ENCODE assay signal across 8 cellular contexts in the genomic region with DNA sequence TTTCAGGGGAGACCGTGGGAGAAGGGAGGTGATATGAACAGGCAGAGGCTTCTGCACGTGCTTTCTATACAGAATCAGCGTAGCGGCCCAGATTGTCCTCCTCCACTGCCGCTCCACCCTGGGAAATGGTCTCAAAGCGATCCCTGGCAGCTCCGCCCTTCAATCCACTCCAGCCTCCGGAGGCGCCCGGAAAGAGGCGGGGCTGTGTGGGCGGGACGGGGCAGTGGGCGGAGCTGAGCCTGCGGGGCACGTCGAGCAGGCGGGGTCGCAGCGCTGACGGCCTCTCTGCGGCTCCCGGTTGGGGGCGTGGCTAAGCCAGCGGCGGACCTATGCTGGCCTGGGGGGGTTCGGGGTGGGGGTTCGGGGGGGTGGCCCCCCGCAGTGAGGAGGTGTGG. TPM values are rescaled to one million over a fixed set of nuclear protein-coding genes. Genes with fewer than 3 reads are reported as not detected.
A peak's percentile ranks its signal among the peaks of the same experiment; 100 is the strongest.
DNase-seq lines count a peak whose midpoint lies in the region; ATAC-seq and TF ChIP-seq lines count a peak whose summit lies in the region.

No MANE protein-coding gene starts in this region.

- no peak overlapping the region for H3K18ac ChIP-seq in mesendoderm (ENCODE audit: low read length)

- no peak overlapping the region for H2BK5ac ChIP-seq in mesendoderm (ENCODE audit: low read length)

- H3K4me3 ChIP-seq in AG10803 (ENCODE audit: low read length) (peak overlapping the region; percentile 36), mesendoderm (ENCODE audit: low read length) (no peak overlapping the region)

- no peak overlapping the region for H3K9ac ChIP-seq in mesendoderm (ENCODE audit: low read length)

- intact Hi-C loops in activated CD8-positive, alpha-beta T cell treated with anti-CD3 and anti-CD28 coated beads for 36 hours (cut with micrococcal nuclease) = no loop called here

- no peak overlapping the region for H3K4me2 ChIP-seq in mesendoderm (ENCODE audit: low read length)

- no peak overlapping the region for H3K23ac ChIP-seq in mesendoderm (ENCODE audit: low read length)

- H4K8ac ChIP-seq in mesendoderm (ENCODE audit: low read depth, low read length) = no peak overlapping the region

- no peak overlapping the region for H2AK5ac ChIP-seq in mesendoderm (ENCODE audit: low read length)

- no CpG with 5 or more reads among the region's 29 CpGs for WGBS in mesendoderm (ENCODE audit: extremely low coverage, insufficient coverage, low lambda C conversion rate)

- peak overlapping the region; percentile 63 for H3K4me3 Mint-ChIP-seq in activated CD8-positive, alpha-beta T cell treated with anti-CD3 and anti-CD28 coated beads for 36 hours

- peaks cover 3% of the 10 kb centered on the region for H3K4me1 Mint-ChIP-seq in activated CD8-positive, alpha-beta T cell treated with anti-CD3 and anti-CD28 coated beads for 36 hours (ENCODE audit: low read depth)

- H2BK120ac ChIP-seq in mesendoderm (ENCODE audit: low read depth, low read length) = no peak overlapping the region

- H3K4ac ChIP-seq in mesendoderm (ENCODE audit: low read depth, low read length) = no peak overlapping the region

- H3K36me3 Mint-ChIP-seq in activated CD8-positive, alpha-beta T cell treated with anti-CD3 and anti-CD28 coated beads for 36 hours (ENCODE audit: low read depth) = no peaks in the 10 kb centered on the region

- no peaks in the 10 kb centered on the region for H3K4me1 ChIP-seq in mesendoderm (ENCODE audit: control insufficient read depth, low read depth, low read length)

- DNase-seq in AG10803 (ENCODE audit: low read depth) (peak; percentile 45), GM19240 (ENCODE audit: insufficient read length, low spot score) (peak; percentile 27), NCI-H526 (lab: John Stamatoyannopoulos, UW) (peak; percentile 32 to 81), mesendoderm (peak; percentile 75)
- peak; percentile 88 for DNase-seq in activated CD8-positive, alpha-beta T cell treated with anti-CD3 and anti-CD28 coated beads for 36 hours
- DNase-seq in effector CD4-positive, alpha-beta T cell = peak; percentile 76
- peak; percentile 73 for DNase-seq in stimulated activated CD8-positive, alpha-beta memory T cell treated with anti-CD3 and anti-CD28 coated beads, Interleukin-12 subunit alpha, Interleukin-12 subunit beta, amount 100 ng/mL, for 1 hour (ENCODE audit: low read depth)

- no peaks in the 10 kb centered on the region for H3K79me2 ChIP-seq in mesendoderm (ENCODE audit: control insufficient read depth, insufficient read depth, low read length)

- peak overlapping the region; percentile 56 for H3K56ac ChIP-seq in mesendoderm (ENCODE audit: low read length)

- H3K27ac ChIP-seq in mesendoderm (ENCODE audit: low read depth, low read length) = no peak overlapping the region

- no peak overlapping the region for H2BK15ac ChIP-seq in mesendoderm (replicated peaks; ENCODE audit: low read depth)

- no peaks in the 10 kb centered on the region for H3K79me1 ChIP-seq in mesendoderm (ENCODE audit: low read length)

- CTCF ChIA-PET in activated CD8-positive, alpha-beta T cell treated with anti-CD3 and anti-CD28 coated beads for 36 hours (lab: Charles Lee) = no interaction called here

- POLR2A ChIA-PET in activated CD8-positive, alpha-beta T cell treated with anti-CD3 and anti-CD28 coated beads for 36 hours (lab: Charles Lee) = no interaction called here

- TF ChIP-seq CTCF in AG10803 (conservative IDR thresholded peaks at IDR 0.05; ENCODE audit: low read length) = no peak
- TF ChIP-seq CTCF in activated CD8-positive, alpha-beta T cell treated with anti-CD3 and anti-CD28 coated beads for 36 hours (IDR thresholded peaks at IDR 0.05) = no peak

- H3K36me3 ChIP-seq in mesendoderm (ENCODE audit: control insufficient read depth, insufficient read depth, low read length) = no peaks in the 10 kb centered on the region

- H3K27me3 ChIP-seq in mesendoderm (ENCODE audit: insufficient read depth, low read length, poor library complexity) = no peaks in the 10 kb centered on the region

- H3K9me3 Mint-ChIP-seq in activated CD8-positive, alpha-beta T cell treated with anti-CD3 and anti-CD28 coated beads for 36 hours = no peaks in the 10 kb centered on the region

- ATAC-seq in HG03432 (IDR thresholded peaks at IDR 0.05; ENCODE audit: unreplicated experiment) = peak; percentile 99
- ATAC-seq in activated CD8-positive, alpha-beta T cell treated with anti-CD3 and anti-CD28 coated beads for 36 hours = peak; percentile 91

- H3K27me3 Mint-ChIP-seq in activated CD8-positive, alpha-beta T cell treated with anti-CD3 and anti-CD28 coated beads for 36 hours = no peaks in the 10 kb centered on the region

- no peak overlapping the region for H4K5ac ChIP-seq in mesendoderm (ENCODE audit: low read length)

- peak overlapping the region; percentile 34 for H3K27ac Mint-ChIP-seq in activated CD8-positive, alpha-beta T cell treated with anti-CD3 and anti-CD28 coated beads for 36 hours

RNA-seq across cellular contexts. Expression of gene SMIM10L2A, which starts 0.2 kb away (rescaled TPM):
- total RNA-seq in activated CD8-positive, alpha-beta T cell treated with anti-CD3 and anti-CD28 coated beads for 36 hours = under 1 TPM; 0.22 to 0.23 TPM
- 0.41 TPM for polyA plus RNA-seq in mesendoderm (2013, experiment 1 of 2)
- polyA plus RNA-seq in mesendoderm (2013, experiment 2 of 2) = 0.41 TPM

Comparison
In these comparisons a context has a peak if more than half of its experiments do, and no peak if none do; other contexts are left out.
1. DNase-seq: peak in every context shown above with its lines; median percentile 88 in activated CD8-positive, alpha-beta T cell treated with anti-CD3 and anti-CD28 coated beads for 36 hours; 76 in effector CD4-positive, alpha-beta T cell; 75 in mesendoderm; 73 in stimulated activated CD8-positive, alpha-beta memory T cell treated with anti-CD3 and anti-CD28 coated beads, Interleukin-12 subunit alpha, Interleukin-12 subunit beta, amount 100 ng/mL, for 1 hour; 56 in NCI-H526; 45 in AG10803; 27 in GM19240.